In the genomic region with DNA sequence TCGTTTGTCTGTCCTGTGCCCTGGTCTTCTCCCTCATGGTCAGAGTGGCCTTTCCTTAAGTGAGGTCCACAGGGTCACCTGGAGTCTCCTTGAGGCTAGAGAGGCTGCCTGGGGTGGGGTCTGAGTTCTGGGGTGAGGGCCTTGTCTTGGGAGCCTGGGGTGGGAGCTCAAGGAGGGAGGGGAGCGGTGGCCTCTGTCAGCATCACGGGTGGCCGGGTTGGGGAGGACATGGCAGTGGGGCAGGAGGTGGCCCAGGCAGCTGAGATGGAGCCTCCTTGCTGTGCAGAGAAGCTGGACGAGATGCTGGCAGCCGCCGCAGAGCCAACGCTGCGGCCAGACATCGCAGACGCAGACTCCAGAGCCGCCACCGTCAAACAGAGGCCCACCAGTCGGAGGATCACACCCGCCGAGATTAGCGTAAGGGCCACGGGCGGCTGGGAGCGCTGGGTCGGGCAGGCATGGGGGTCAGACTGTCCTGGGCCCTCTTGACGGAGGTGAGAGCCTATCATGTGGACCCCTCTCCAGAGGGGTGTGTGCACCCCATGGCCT, we compare ENCODE assay signal across 17 cellular contexts. TPM values are rescaled to one million over a fixed set of nuclear protein-coding genes. Genes with fewer than 3 reads are reported as not detected.
"Had no signal": no experiment of that assay in that cellular context is flagged by ENCODE, and none has a peak within 500 bp of the region (broad histone marks: within the 10 kb centered on the region; RNA-seq: fewer than 3 reads in every experiment).

No MANE protein-coding gene starts in this region.

- H3K4me1 ChIP-seq: adrenal gland, colonic mucosa had no signal

- H3K4me3 ChIP-seq: adrenal gland, colonic mucosa, SK-N-MC, suprapubic skin had no signal

- H3K27ac ChIP-seq: colonic mucosa, SK-N-MC, WERI-Rb-1 had no signal

- H3K9me3 ChIP-seq: adrenal gland, colonic mucosa, suprapubic skin had no signal

- DNase-seq: activated CD4-positive, alpha-beta T cell treated with anti-CD3 and anti-CD28 coated beads for 1 hour; activated CD4-positive, alpha-beta T cell treated with anti-CD3 and anti-CD28 coated beads, Interleukin-2, amount 50 U/mL, for 4 hours; activated gamma-delta T cell treated with Interleukin-2 at 50 U/mL for 16 hours; adrenal gland; colonic mucosa; erythroblast; immature natural killer cell; stimulated activated CD4-positive, alpha-beta T cell treated with anti-CD3 and anti-CD28 coated beads, Interleukin-2, amount 100 ng/mL, for 24 hours; stimulated activated naive CD8-positive, alpha-beta T cell treated with anti-CD3 and anti-CD28 coated beads, Interleukin-15, Interleukin-2, amounts not matched to agents 100 U/mL and 50 U/mL, for 24 hours; trophoblast cell; WERI-Rb-1 had no signal

- H3K27me3 ChIP-seq: colonic mucosa had no signal

- ATAC-seq: activated naive CD4-positive, alpha-beta T cell treated with anti-CD3 and anti-CD28 coated beads, Interleukin-2, amount 50 U/mL, for 72 hours; natural killer cell treated with Interleukin-12 subunit alpha and Interleukin-12 subunit beta and Interleukin-15 and Interleukin-18, amount 100 ng/mL, for 72 hours; stimulated activated naive CD8-positive, alpha-beta T cell treated with anti-CD3 and anti-CD28 coated beads, Interleukin-15, Interleukin-2, amounts not matched to agents 100 U/mL and 50 U/mL, for 24 hours had no signal

- H3K36me3 ChIP-seq: adrenal gland, colonic mucosa, suprapubic skin, WERI-Rb-1 had no signal

RNA-seq across cellular contexts. Expression of gene ACR, which starts 23.3 kb away (rescaled TPM):
- total RNA-seq: activated naive CD4-positive, alpha-beta T cell treated with anti-CD3 and anti-CD28 coated beads, Interleukin-2, amount 50 U/mL, for 72 hours; frontal cortex; natural killer cell treated with Interleukin-12 subunit alpha and Interleukin-12 subunit beta and Interleukin-15 and Interleukin-18, amount 100 ng/mL, for 72 hours; suprapubic skin; T-helper 2 cell treated with Interferon-gamma antibody and Interleukin-4, amounts not matched to agents 100 ng/mL and 5 ng/mL, for 36 hours had no signal

RNA-seq across cellular contexts. Expression of gene SHANK3, which starts 42.1 kb away (rescaled TPM):
- total RNA-seq: natural killer cell treated with Interleukin-12 subunit alpha and Interleukin-12 subunit beta and Interleukin-15 and Interleukin-18, amount 100 ng/mL, for 72 hours had no signal
